9 cellular contexts compared by ENCODE assay signal in genomic region chr2:132651115-132652099, GRCh38. TPM values are rescaled to one million over a fixed set of nuclear protein-coding genes. Genes with fewer than 3 reads are reported as not detected.
DNase-seq lines count a peak whose midpoint lies in the region; ATAC-seq and TF ChIP-seq lines count a peak whose summit lies in the region.
"Had no signal": no experiment of that assay in that cellular context is flagged by ENCODE, and none has a peak within 500 bp of the region (broad histone marks: within the 10 kb centered on the region; RNA-seq: fewer than 3 reads in every experiment).

No MANE protein-coding gene starts in this region.

- TF ChIP-seq CTCF in HFF-Myc (IDR thresholded peaks at IDR 0.05; ENCODE audit: low read depth, low read length, missing control alignments) (peak; percentile 26), WTC11 (IDR thresholded peaks at IDR 0.05) (peak; percentile 50)

- intact Hi-C loops in activated naive CD4-positive, alpha-beta T cell treated with anti-CD3 and anti-CD28 coated beads for 36 hours (cut with micrococcal nuclease): no loop called here

- no peaks in the 10 kb centered on the region for H3K36me3 Mint-ChIP-seq in WTC11
- H3K36me3 Mint-ChIP-seq in activated naive CD4-positive, alpha-beta T cell treated with anti-CD3 and anti-CD28 coated beads, Interleukin-2, amount 10 ng/mL, durations not matched to agents 7 days and 5 days: no peaks in the 10 kb centered on the region
- H3K36me3 Mint-ChIP-seq in activated naive CD4-positive, alpha-beta T cell treated with anti-CD3 and anti-CD28 coated beads for 36 hours (ENCODE audit: low read depth): no peaks in the 10 kb centered on the region

- H3K9me3 Mint-ChIP-seq in WTC11: no peaks in the 10 kb centered on the region
- H3K9me3 Mint-ChIP-seq in activated naive CD4-positive, alpha-beta T cell treated with anti-CD3 and anti-CD28 coated beads, Interleukin-2, amount 10 ng/mL, durations not matched to agents 7 days and 5 days: peaks cover 2% of the 10 kb centered on the region
- peaks cover 7% of the 10 kb centered on the region for H3K9me3 Mint-ChIP-seq in activated naive CD4-positive, alpha-beta T cell treated with anti-CD3 and anti-CD28 coated beads for 36 hours

- H3K4me3 ChIP-seq in HFF-Myc (replicated peaks; ENCODE audit: low read depth, low read length): no peak overlapping the region

- no peaks in the 10 kb centered on the region for H3K27me3 Mint-ChIP-seq in WTC11 (ENCODE audit: low read depth)
- no peaks in the 10 kb centered on the region for H3K27me3 Mint-ChIP-seq in activated naive CD4-positive, alpha-beta T cell treated with anti-CD3 and anti-CD28 coated beads, Interleukin-2, amount 10 ng/mL, durations not matched to agents 7 days and 5 days
- H3K27me3 Mint-ChIP-seq in activated naive CD4-positive, alpha-beta T cell treated with anti-CD3 and anti-CD28 coated beads for 36 hours (ENCODE audit: low read depth): peaks cover 5% of the 10 kb centered on the region

- POLR2A ChIA-PET in WTC11 (lab: Charles Lee): interaction anchor here (1.1 kb wide), 1 partner anchor 18 kb away, joined by 4 read pairs; the partner anchor contains the start of gene LYPD1

- H3K4me3 Mint-ChIP-seq in WTC11: no peak overlapping the region
- H3K4me3 Mint-ChIP-seq in activated naive CD4-positive, alpha-beta T cell treated with anti-CD3 and anti-CD28 coated beads, Interleukin-2, amount 10 ng/mL, durations not matched to agents 7 days and 5 days: no peak overlapping the region
- H3K4me3 Mint-ChIP-seq in activated naive CD4-positive, alpha-beta T cell treated with anti-CD3 and anti-CD28 coated beads for 36 hours: no peak overlapping the region

- DNase-seq in AG08395 (ENCODE audit: low spot score) (peak; percentile 36), HFF-Myc (ENCODE audit: extremely low read depth, low read depth) (no peak), WTC11 (ENCODE audit: low spot score) (peak; percentile 34), islet precursor cell (peak; percentile 70), Ammon's horn (ENCODE audit: low spot score) (no peak)
- no peak for DNase-seq in activated naive CD4-positive, alpha-beta T cell treated with anti-CD3 and anti-CD28 coated beads, Interleukin-2, amount 10 ng/mL, durations not matched to agents 7 days and 5 days
- no peak for DNase-seq in activated naive CD4-positive, alpha-beta T cell treated with anti-CD3 and anti-CD28 coated beads for 36 hours
- DNase-seq: NCI-H2107 had no signal

- peaks cover 6% of the 10 kb centered on the region for H3K4me1 Mint-ChIP-seq in WTC11
- H3K4me1 Mint-ChIP-seq in activated naive CD4-positive, alpha-beta T cell treated with anti-CD3 and anti-CD28 coated beads, Interleukin-2, amount 10 ng/mL, durations not matched to agents 7 days and 5 days: no peaks in the 10 kb centered on the region
- H3K4me1 Mint-ChIP-seq in activated naive CD4-positive, alpha-beta T cell treated with anti-CD3 and anti-CD28 coated beads for 36 hours (ENCODE audit: low read depth): no peaks in the 10 kb centered on the region

- no peak overlapping the region for H3K27ac Mint-ChIP-seq in WTC11
- no peak overlapping the region for H3K27ac Mint-ChIP-seq in activated naive CD4-positive, alpha-beta T cell treated with anti-CD3 and anti-CD28 coated beads, Interleukin-2, amount 10 ng/mL, durations not matched to agents 7 days and 5 days
- no peak overlapping the region for H3K27ac Mint-ChIP-seq in activated naive CD4-positive, alpha-beta T cell treated with anti-CD3 and anti-CD28 coated beads for 36 hours

- peak; percentile 91 for ATAC-seq in WTC11
- ATAC-seq in HG02610 (IDR thresholded peaks at IDR 0.05; ENCODE audit: unreplicated experiment): no peak

- CTCF ChIA-PET in WTC11 (lab: Charles Lee): interaction anchor here (0.6 to 1.9 kb wide), 26 partner anchors 8 to 614 kb away, joined by 3 to 19 read pairs (median 4); partner anchors contain the start of gene LYPD1
- CTCF ChIA-PET in activated naive CD4-positive, alpha-beta T cell treated with anti-CD3 and anti-CD28 coated beads, Interleukin-2, amount 10 ng/mL, durations not matched to agents 7 days and 5 days (lab: Charles Lee): no interaction called here
- CTCF ChIA-PET in activated naive CD4-positive, alpha-beta T cell treated with anti-CD3 and anti-CD28 coated beads for 36 hours (lab: Charles Lee): no interaction called here

TF ChIP-seq in WTC11, 78 proteins besides CTCF, POLR2A, EP300 and RAD21 (continues in another document):
- TF ChIP-seq SMAD3 (CRISPR knock-in tag; IDR thresholded peaks at IDR 0.05; ENCODE audit: borderline replicate concordance) (no peak), ZNF263 (CRISPR knock-in tag; IDR thresholded peaks at IDR 0.05; ENCODE audit: low read depth) (no peak), IRF1 (CRISPR knock-in tag; IDR thresholded peaks at IDR 0.05) (no peak), USF2 (CRISPR knock-in tag; IDR thresholded peaks at IDR 0.05) (no peak), ZNF423 (CRISPR knock-in tag; IDR thresholded peaks at IDR 0.05) (no peak), NR3C1 (CRISPR knock-in tag; conservative IDR thresholded peaks at IDR 0.05; ENCODE audit: low read depth) (no peak), SOX15 (CRISPR knock-in tag; IDR thresholded peaks at IDR 0.05) (no peak), ZNF425 (CRISPR knock-in tag; conservative IDR thresholded peaks at IDR 0.05) (no peak), JUN (CRISPR knock-in tag; IDR thresholded peaks at IDR 0.05) (no peak), GABPB1 (CRISPR knock-in tag; IDR thresholded peaks at IDR 0.05) (no peak), ZSCAN18 (CRISPR knock-in tag; IDR thresholded peaks at IDR 0.05) (no peak), NR2C2 (CRISPR knock-in tag; IDR thresholded peaks at IDR 0.05) (no peak), ZNF317 (CRISPR knock-in tag; IDR thresholded peaks at IDR 0.05; ENCODE audit: borderline replicate concordance, low read depth) (no peak), SP1 (CRISPR knock-in tag; conservative IDR thresholded peaks at IDR 0.05) (no peak), ATF1 (CRISPR knock-in tag; IDR thresholded peaks at IDR 0.05) (no peak), NFYB (CRISPR knock-in tag; conservative IDR thresholded peaks at IDR 0.05; ENCODE audit: low read depth) (no peak), ZMAT4 (CRISPR knock-in tag; IDR thresholded peaks at IDR 0.05) (no peak), ZBTB21 (CRISPR knock-in tag; IDR thresholded peaks at IDR 0.05; ENCODE audit: borderline replicate concordance) (no peak), CREB1 (CRISPR knock-in tag; IDR thresholded peaks at IDR 0.05) (no peak)

RNA-seq across cellular contexts. Expression of gene LYPD1, which starts 18.6 kb away (rescaled TPM):
- 2.8 to 4.7 TPM (median 4.1 TPM) in 3 replicates for total RNA-seq in WTC11 (2021)
- total RNA-seq in activated naive CD4-positive, alpha-beta T cell treated with anti-CD3 and anti-CD28 coated beads for 36 hours: not detected

Comparison
In these comparisons a context has a peak if more than half of its experiments do, and no peak if none do; other contexts are left out.
1. DNase-seq: peak in AG08395 (single experiment), WTC11 (single experiment) and islet precursor cell (single experiment); none in HFF-Myc (single experiment), activated naive CD4-positive, alpha-beta T cell treated with anti-CD3 and anti-CD28 coated beads, Interleukin-2, amount 10 ng/mL, durations not matched to agents 7 days and 5 days (single experiment), Ammon's horn (single experiment) and activated naive CD4-positive, alpha-beta T cell treated with anti-CD3 and anti-CD28 coated beads for 36 hours (single experiment).